ENCODE assay signal across 8 cellular contexts in genomic region chr15:83010709-83011270, GRCh38. TPM values are rescaled to one million over a fixed set of nuclear protein-coding genes. Genes with fewer than 3 reads are reported as not detected.
DNase-seq lines count a peak whose midpoint lies in the region; ATAC-seq, FAIRE-seq and TF ChIP-seq lines count a peak whose summit lies in the region.

No MANE protein-coding gene starts in this region.

- intact Hi-C loops in HCT116 (cut with micrococcal nuclease) (loop anchor here (5.0 kb wide), 2 partner anchors 258 to 372 kb away; no protein-coding TSS in a partner anchor), left ventricle myocardium superior (cut with micrococcal nuclease) (no loop called here), prostate gland (cut with DNase I) (loop anchor here (5.0 kb wide), 1 partner anchor 197 kb away; the partner anchor contains the start of gene HDGFL3)

- 7% methylated on average over 15 of the region's 15 CpGs for WGBS in prostate gland

- TF ChIP-seq CTCF in GM06990 (IDR thresholded peaks at IDR 0.05; ENCODE audit: insufficient read depth, low read length, poor library complexity, severe bottlenecking) = peak; percentile 94
- TF ChIP-seq CTCF in HCT116 (IDR thresholded peaks at IDR 0.05 in 2 of 3, conservative IDR thresholded peaks at IDR 0.05 in 1 of 3; ENCODE audit: borderline replicate concordance in 1 of 3, insufficient read depth in 1 of 3, low read depth in 2 of 3, low read length in 2 of 3) = peak; percentile 68 to 93 (median 88)
- peak in 3 of 4 experiments; percentile 62 to 83 (median 75) for TF ChIP-seq CTCF in prostate gland (IDR thresholded peaks at IDR 0.05)

- H3K9ac ChIP-seq in HCT116 (ENCODE audit: low read length) = peak overlapping the region; percentile 77

- ATAC-seq in HCT116 (peak; percentile 77), left ventricle myocardium superior (peak; percentile 80)

- H3K27me3 ChIP-seq in GM06990 (replicated peaks; ENCODE audit: control insufficient read depth, insufficient read depth, low read length) (no peaks in the 10 kb centered on the region), HCT116 (ENCODE audit: insufficient read depth, low read length) (no peaks in the 10 kb centered on the region), MG63 (no peaks in the 10 kb centered on the region), prostate gland (replicated peaks; ENCODE audit: insufficient read depth) (no peaks in the 10 kb centered on the region)

- H3K9me2 ChIP-seq in HCT116 (ENCODE audit: insufficient read depth) = no peaks in the 10 kb centered on the region

- H3K4me2 ChIP-seq in HCT116 (ENCODE audit: low read length) = peak overlapping the region; percentile 75

- BruUV-seq in HCT116 (replicated peaks; lab: Mats Ljungman, UMichigan) = no TSS peak

- H4K20me1 ChIP-seq in HCT116 (ENCODE audit: insufficient read depth) = no peaks in the 10 kb centered on the region

- RAD21 ChIA-PET in HCT116 (lab: Charles Lee; ENCODE audit: low non-redundant PET in 1 of 2, low total read pairs in 2 of 2, uncharacterized antibody in 2 of 2, unreplicated experiment in 2 of 2) = interaction anchor here in 1 of 2 experiments (0.7 kb wide), 1 partner anchor 22 kb away, joined by 3 read pairs; no protein-coding TSS in a partner anchor

- TF ChIP-seq RAD21 in HCT116 (IDR thresholded peaks at IDR 0.05; ENCODE audit: low read depth) = peak; percentile 72

- DNase-seq in GM06990 (ENCODE audit: extremely low read depth, insufficient read length) (no peak), HCT116 (ENCODE audit: low read depth, low spot score) (peak; percentile 61), MG63 (peak; percentile 71), SW480 (ENCODE audit: low spot score) (peak; percentile 80), amniotic epithelial cell (ENCODE audit: low read depth) (peak; percentile 77), left ventricle myocardium superior (peak; percentile 70), prostate gland (ENCODE audit: low spot score) (peak; percentile 71), urothelium cell line (ENCODE audit: low spot score) (peak; percentile 83)

- H3K4me3 ChIP-seq in GM06990 (replicated peaks; ENCODE audit: low read depth, low read length) (peak overlapping the region; percentile 82), HCT116 (replicated peaks in 1 of 2; ENCODE audit: low read depth in 1 of 2, low read length in 2 of 2) (peak overlapping the region; percentile 87 to 98), MG63 (peak overlapping the region; percentile 80), prostate gland (peak overlapping the region; percentile 85 to 98)

- FAIRE-seq in urothelium cell line (lab: Jason Lieb, UNC) = no peak

- POLR2A ChIA-PET in HCT116 (lab: Charles Lee) = interaction anchor here (0.6 to 1.7 kb wide), 5 partner anchors 8 to 470 kb away, joined by 3 to 6 read pairs (median 3); partner anchors contain the start of gene RPS17

- H3K9me3 ChIP-seq in HCT116 (ENCODE audit: control insufficient read depth in 1 of 2, insufficient read depth in 1 of 2, low read depth in 1 of 2, low read length in 2 of 2) (no peaks in the 10 kb centered on the region), MG63 (no peaks in the 10 kb centered on the region), prostate gland (no peaks in the 10 kb centered on the region)

- H3K4me1 ChIP-seq in HCT116 (ENCODE audit: control insufficient read depth in 1 of 2, insufficient read depth in 2 of 2, low read length in 2 of 2) (peaks cover 7 to 18% of the 10 kb centered on the region in 2 experiments; a peak in 3 of 4 replicates), prostate gland (replicated peaks) (peaks cover 5% of the 10 kb centered on the region)

- CTCF ChIA-PET in HCT116 (lab: Charles Lee) = interaction anchor here (0.6 to 2.2 kb wide), 17 partner anchors 10 to 555 kb away, joined by 3 to 9 read pairs (median 4); partner anchors contain the start of gene RAMAC

- H3K79me2 ChIP-seq in HCT116 (ENCODE audit: insufficient read depth, low read length) = peaks cover 35% of the 10 kb centered on the region

- TF ChIP-seq POLR2A in HCT116 (IDR thresholded peaks at IDR 0.05; ENCODE audit: borderline replicate concordance, extremely low read depth, insufficient read depth, insufficient read length) (no peak), prostate gland (IDR thresholded peaks at IDR 0.05) (no peak)

- H2AFZ ChIP-seq in HCT116 (ENCODE audit: low read depth, low read length, poor library complexity, severe bottlenecking) = peak overlapping the region; percentile 22

- peak overlapping the region; percentile 63 for H3K27ac ChIP-seq in HCT116 (ENCODE audit: low read depth, low read length)
- peak overlapping the region; percentile 76 to 82 for H3K27ac ChIP-seq in prostate gland

- peaks cover 4% of the 10 kb centered on the region for H3K36me3 ChIP-seq in GM06990 (ENCODE audit: control insufficient read depth, insufficient read depth, low read length)
- H3K36me3 ChIP-seq in HCT116 (ENCODE audit: control insufficient read depth in 1 of 2, insufficient read depth in 2 of 2, low read length in 2 of 2) = peaks cover 13 to 14% of the 10 kb centered on the region in 2 experiments; a peak in 3 of 4 replicates
- H3K36me3 ChIP-seq in MG63 = peaks cover 41% of the 10 kb centered on the region
- no peaks in the 10 kb centered on the region for H3K36me3 ChIP-seq in prostate gland

TF ChIP-seq in HCT116, 20 proteins besides CTCF, POLR2A, EP300 and RAD21:
- TF ChIP-seq SRF (IDR thresholded peaks at IDR 0.05; ENCODE audit: low read depth) = no peak; the same call in 1 of the 2 replicates
- TF ChIP-seq YY1 (IDR thresholded peaks at IDR 0.05; ENCODE audit: extremely low read depth, insufficient replicate concordance, low read depth, low read length) = peak; percentile 88
- TF ChIP-seq SP1 (IDR thresholded peaks at IDR 0.05; ENCODE audit: low read depth) = no peak
TF ChIP-seq in HCT116: peak in this region for 1.

RNA-seq across cellular contexts. Expression of gene C15orf40, which starts 0.6 kb away (rescaled TPM):
- total RNA-seq in HCT116 (2021; ENCODE audit: unreplicated experiment) (26.0 TPM), left ventricle myocardium superior (8.8 TPM), prostate gland (10 to 100 TPM; 15.4 to 22.1 TPM)
- polyA plus RNA-seq in HCT116 (2012) = 37.4 and 55.1 TPM in 2 replicates
- 7.9 and 41.4 TPM in 2 replicates for total RNA-seq in MG63 (2014; rRNA removed; shearing (Covaris generic); ENCODE audit: low replicate concordance)

RNA-seq across cellular contexts. Expression of gene RAMAC, which starts 24.8 kb away (rescaled TPM):
- 16.5 TPM for total RNA-seq in HCT116 (2021; ENCODE audit: unreplicated experiment)
- polyA plus RNA-seq in HCT116 (2012) = 12.1 and 13.8 TPM in 2 replicates
- total RNA-seq in MG63 (2014; rRNA removed; shearing (Covaris generic); ENCODE audit: low replicate concordance) = 25.1 and 28.5 TPM in 2 replicates
- total RNA-seq in left ventricle myocardium superior = 15.0 TPM
- total RNA-seq in prostate gland = 10 to 100 TPM; 22.4 to 24.1 TPM

RNA-seq across cellular contexts. Expression of gene BTBD1, which starts 56.3 kb away (rescaled TPM):
- total RNA-seq in HCT116 (2021; ENCODE audit: unreplicated experiment) (80.0 TPM), left ventricle myocardium superior (155 TPM), prostate gland (10 to 100 TPM; 56.6 to 71.3 TPM)
- 26.7 and 37.1 TPM in 2 replicates for polyA plus RNA-seq in HCT116 (2012)
- 90.8 and 91.9 TPM in 2 replicates for total RNA-seq in MG63 (2014; rRNA removed; shearing (Covaris generic); ENCODE audit: low replicate concordance)

RNA-seq across cellular contexts. Expression of gene HOMER2, which starts 58.3 kb away (rescaled TPM):
- 3.9 TPM for total RNA-seq in HCT116 (2021; ENCODE audit: unreplicated experiment)
- polyA plus RNA-seq in HCT116 (2012) = 2.0 and 5.4 TPM in 2 replicates
- total RNA-seq in MG63 (2014; rRNA removed; shearing (Covaris generic); ENCODE audit: low replicate concordance) = 19.6 and 19.7 TPM in 2 replicates
- 59.4 TPM for total RNA-seq in left ventricle myocardium superior
- total RNA-seq in prostate gland = 100 to 1,000 TPM; 234 to 445 TPM
